ENCODE assay signal across 27 cellular contexts in genomic region chr11:46212720-46213119, GRCh38.
"Had no signal": no experiment of that assay in that cellular context is flagged by ENCODE, and none has a peak within 500 bp of the region (broad histone marks: within the 10 kb centered on the region; RNA-seq: fewer than 3 reads in every experiment).

No MANE protein-coding gene starts in this region.

- DNase-seq: hypothalamus; immature natural killer cell; kidney; left ventricle myocardium inferior; mesendoderm; naive thymus-derived CD4-positive, alpha-beta T cell; pancreas; posterior cingulate gyrus; retina; right cardiac atrium; stimulated activated CD4-positive, alpha-beta T cell treated with anti-CD3 and anti-CD28 coated beads, Interleukin-12 subunit alpha, Interleukin-12 subunit beta, amount 100 ng/mL, for 4 hours; stimulated activated CD4-positive, alpha-beta T cell treated with anti-CD3 and anti-CD28 coated beads, Interleukin-15, amount 100 ng/mL, for 24 hours; stimulated activated CD4-positive, alpha-beta T cell treated with anti-CD3 and anti-CD28 coated beads, Interleukin-2, amount 100 ng/mL, for 24 hours; stimulated activated CD4-positive, alpha-beta T cell treated with anti-CD3 and anti-CD28 coated beads, Interleukin-4, amount 100 ng/mL, for 1 hour; stimulated activated naive B cell treated with anti-CD40 and anti-IgM and Interleukin-4, amounts not matched to agents 10 μg/mL and 1 μg/mL and 100 μg/mL, for 72 hours; stimulated activated naive CD8-positive, alpha-beta T cell treated with anti-CD3 and anti-CD28 coated beads, Interleukin-15, Interleukin-2, amounts not matched to agents 100 U/mL and 50 U/mL, for 24 hours; stomach; testis; thyroid gland; transverse colon; upper lobe of left lung had no signal

- H3K36me3 ChIP-seq: left ventricle myocardium inferior, pancreas, prostate gland, stomach, thyroid gland, transverse colon, upper lobe of left lung, vagina had no signal

- H3K27me3 ChIP-seq: pancreas, stomach, testis, thyroid gland, transverse colon, upper lobe of left lung, vagina had no signal

- H3K27ac ChIP-seq: left ventricle myocardium inferior, pancreas, prostate gland, skin epidermis, stomach, testis, thyroid gland, transverse colon, upper lobe of left lung, vagina had no signal

- ATAC-seq: naive thymus-derived CD4-positive, alpha-beta T cell; natural killer cell treated with Interleukin-12 subunit alpha and Interleukin-12 subunit beta and Interleukin-15 and Interleukin-18, amount 100 ng/mL, for 72 hours; pancreas; right cardiac atrium; sciatic nerve; stimulated activated naive B cell treated with anti-CD40 and anti-IgM and Interleukin-4, amounts not matched to agents 10 μg/mL and 1 μg/mL and 100 μg/mL, for 72 hours; stimulated activated naive CD8-positive, alpha-beta T cell treated with anti-CD3 and anti-CD28 coated beads, Interleukin-15, Interleukin-2, amounts not matched to agents 100 U/mL and 50 U/mL, for 24 hours had no signal

- H3K9me3 ChIP-seq: left ventricle myocardium inferior, pancreas, prostate gland, stomach, testis, thyroid gland, transverse colon, upper lobe of left lung, vagina had no signal

- H3K4me1 ChIP-seq: left ventricle myocardium inferior, pancreas, prostate gland, testis, thyroid gland, upper lobe of left lung, vagina had no signal

- H3K4me3 ChIP-seq: left ventricle myocardium inferior, lung, pancreas, prostate gland, skin epidermis, stomach, testis, thyroid gland, transverse colon, upper lobe of left lung, vagina had no signal
